ENCODE assay signal across 21 cellular contexts in genomic region chr9:127772603-127773002, GRCh38. TPM values are rescaled to one million over a fixed set of nuclear protein-coding genes. Genes with fewer than 3 reads are reported as not detected.
DNase-seq lines count a peak whose midpoint lies in the region; ATAC-seq, FAIRE-seq and TF ChIP-seq lines count a peak whose summit lies in the region.
"Had no signal": no experiment of that assay in that cellular context is flagged by ENCODE, and none has a peak within 500 bp of the region (broad histone marks: within the 10 kb centered on the region; RNA-seq: fewer than 3 reads in every experiment).

No MANE protein-coding gene starts in this region.

- H3K9me3 Mint-ChIP-seq in activated T-helper 1 cell treated with anti-CD3 and anti-CD28 coated beads, Interleukin-12 subunit alpha, Interleukin-12 subunit beta, Interleukin-2, Interleukin-4 antibody, amounts not matched to agents 30 ng/mL and 10 ng/mL and 1 ng/mL, durations not matched to agents 14 hours and 24 hours and 36 hours, result no peaks in the 10 kb centered on the region

- H3K36me3 ChIP-seq in HepG2 (replicated peaks in 1 of 2; ENCODE audit: control insufficient read depth in 1 of 2, insufficient read depth in 2 of 2, low read length in 2 of 2) (no peaks in the 10 kb centered on the region), right lobe of liver (no peaks in the 10 kb centered on the region), HEK293 (ENCODE audit: control insufficient read depth in 2 of 2, insufficient read depth in 1 of 2, low read length in 2 of 2) (no peaks in the 10 kb centered on the region), psoas muscle (ENCODE audit: insufficient read depth in 1 of 2, low read depth in 1 of 2) (no peaks in the 10 kb centered on the region), left ventricle myocardium inferior (no peaks in the 10 kb centered on the region)

- no peak overlapping the region for H2AFZ ChIP-seq in HepG2 (ENCODE audit: low read length)
- H2AFZ ChIP-seq: GM23248 had no signal

- no peak for TF ChIP-seq RAD21 in HepG2 (CRISPR knock-in tag; IDR thresholded peaks at IDR 0.05)

- no TSS peak for BruUV-seq in HepG2 (replicated peaks; lab: Mats Ljungman, UMichigan)

- TF ChIP-seq CTCF in HepG2 (CRISPR knock-in tag; IDR thresholded peaks at IDR 0.05), result no peak
- TF ChIP-seq CTCF in right lobe of liver (IDR thresholded peaks at IDR 0.05), result no peak
- no peak for TF ChIP-seq CTCF in HEK293 (tag by site-specific recombination; IDR thresholded peaks at IDR 0.05)
- no peak for TF ChIP-seq CTCF in psoas muscle (IDR thresholded peaks at IDR 0.05)
- no peak for TF ChIP-seq CTCF in left ventricle myocardium inferior (IDR thresholded peaks at IDR 0.05; ENCODE audit: borderline replicate concordance)

- H3K27ac ChIP-seq in HepG2 (ENCODE audit: extremely low read length, insufficient read depth, low read length) (no peak overlapping the region), right lobe of liver (no peak overlapping the region), HEK293 (ENCODE audit: extremely low read depth, low read depth, low read length) (no peak overlapping the region), psoas muscle (no peak overlapping the region), left ventricle myocardium inferior (replicated peaks) (no peak overlapping the region)
- H3K27ac ChIP-seq: GM23248, HL-60 had no signal

- H3K27me3 ChIP-seq in HepG2 (ENCODE audit: control insufficient read depth in 1 of 2, insufficient read depth in 2 of 2, low read length in 2 of 2) (peaks cover 2 to 41% of the 10 kb centered on the region in 2 experiments; a peak in 3 of 5 replicates), right lobe of liver (no peaks in the 10 kb centered on the region), psoas muscle (ENCODE audit: insufficient read depth in 3 of 3, low read length in 2 of 3) (no peaks in the 10 kb centered on the region), left ventricle myocardium inferior (ENCODE audit: low read depth) (no peaks in the 10 kb centered on the region)

- no peak for ATAC-seq in HepG2
- no peak for ATAC-seq in right lobe of liver
- ATAC-seq in psoas muscle, result no peak
- ATAC-seq: Panc1 had no signal

- in situ Hi-C loops in HepG2 (cut with HindIII; ENCODE audit: extremely low pct_ligation_motif_present, low pct_unique_long_range_greater_than_20kb), result no loop called here

- H3K4me3 ChIP-seq in HepG2 (replicated peaks in 1 of 3; ENCODE audit: insufficient read depth in 1 of 3, low read depth in 2 of 3, low read length in 3 of 3) (no peak overlapping the region), right lobe of liver (no peak overlapping the region), HEK293 (ENCODE audit: low read depth, low read length) (no peak overlapping the region), psoas muscle (no peak overlapping the region), left ventricle myocardium inferior (no peak overlapping the region)
- H3K4me3 ChIP-seq: GM23248 had no signal

- H3K4me1 Mint-ChIP-seq in activated T-helper 1 cell treated with anti-CD3 and anti-CD28 coated beads, Interleukin-12 subunit alpha, Interleukin-12 subunit beta, Interleukin-2, Interleukin-4 antibody, amounts not matched to agents 30 ng/mL and 10 ng/mL and 1 ng/mL, durations not matched to agents 14 hours and 24 hours and 36 hours (ENCODE audit: low read depth), result peaks cover 63% of the 10 kb centered on the region

- H3K9ac ChIP-seq in HepG2 (ENCODE audit: insufficient read depth, low read depth, low read length), result no peak overlapping the region
- H3K9ac ChIP-seq: GM23248 had no signal

- TF ChIP-seq POLR2A in HepG2 (IDR thresholded peaks at IDR 0.05; ENCODE audit: insufficient read depth in 1 of 2, low read depth in 2 of 2, low read length in 2 of 2), result no peak
- TF ChIP-seq POLR2A in right lobe of liver (IDR thresholded peaks at IDR 0.05), result no peak

- H3K27me3 Mint-ChIP-seq in activated T-helper 1 cell treated with anti-CD3 and anti-CD28 coated beads, Interleukin-12 subunit alpha, Interleukin-12 subunit beta, Interleukin-2, Interleukin-4 antibody, amounts not matched to agents 30 ng/mL and 10 ng/mL and 1 ng/mL, durations not matched to agents 14 hours and 24 hours and 36 hours (ENCODE audit: insufficient read depth), result no peaks in the 10 kb centered on the region

- WGBS in HepG2 (ENCODE audit: low lambda C conversion rate), result 63% methylated on average over 5 of the region's 5 CpGs
- WGBS in right lobe of liver (ENCODE audit: insufficient coverage, low coverage, low lambda C conversion rate, missing lambda C conversion rate), result 90% methylated on average over 4 of the region's 5 CpGs
- 93 to 95% (median 94%) methylated on average over 5 of the region's 5 CpGs for WGBS in psoas muscle, 3 donors

- H3K36me3 Mint-ChIP-seq in activated T-helper 1 cell treated with anti-CD3 and anti-CD28 coated beads, Interleukin-12 subunit alpha, Interleukin-12 subunit beta, Interleukin-2, Interleukin-4 antibody, amounts not matched to agents 30 ng/mL and 10 ng/mL and 1 ng/mL, durations not matched to agents 14 hours and 24 hours and 36 hours (ENCODE audit: low read depth), result peaks cover 28% of the 10 kb centered on the region

- CTCF ChIA-PET in HepG2 (lab: Yijun Ruan, JAX; ENCODE audit: low intra/inter-chr PET ratio, low total read pairs) (no interaction called here), HEK293 (lab: Yijun Ruan, JAX) (interaction anchor here (0.8 to 1.5 kb wide), 4 partner anchors 12 to 247 kb away, joined by 3 to 11 read pairs (median 4); partner anchors contain the start of genes CDK9 and TOR2A)

- H3K4me2 ChIP-seq in HepG2 (ENCODE audit: low read depth, low read length), result no peak overlapping the region

- intact Hi-C loops in HepG2 (cut with micrococcal nuclease; ENCODE audit: unreplicated experiment), result no loop called here
- intact Hi-C loops in right lobe of liver (cut with DNase I), result no loop called here
- intact Hi-C loops in activated T-helper 1 cell treated with anti-CD3 and anti-CD28 coated beads, Interleukin-12 subunit alpha, Interleukin-12 subunit beta, Interleukin-2, Interleukin-4 antibody, amounts not matched to agents 30 ng/mL and 10 ng/mL and 1 ng/mL, durations not matched to agents 14 hours and 24 hours and 36 hours (cut with micrococcal nuclease), result loop anchor here (5.0 to 10.0 kb wide), 4 partner anchors 200 to 548 kb away; partner anchors contain the start of gene ZNF79
- intact Hi-C loops in psoas muscle (cut with DNase I), result no loop called here
- intact Hi-C loops in left ventricle myocardium inferior (cut with micrococcal nuclease), result no loop called here

- peaks cover 9% of the 10 kb centered on the region for H3K4me1 ChIP-seq in HepG2 (ENCODE audit: insufficient read depth, low read length)
- H3K4me1 ChIP-seq in right lobe of liver, result peaks cover 0 to 6% (median 3%) of the 10 kb centered on the region in 4 donors
- H3K4me1 ChIP-seq in HEK293 (ENCODE audit: control insufficient read depth, insufficient read depth, low read length), result no peaks in the 10 kb centered on the region
- H3K4me1 ChIP-seq in psoas muscle, result peaks cover 6% of the 10 kb centered on the region
- H3K4me1 ChIP-seq in left ventricle myocardium inferior, result peaks cover 45% of the 10 kb centered on the region

- H4K20me1 ChIP-seq in HepG2 (ENCODE audit: insufficient read depth, low read length), result no peaks in the 10 kb centered on the region

- H3K27ac Mint-ChIP-seq in activated T-helper 1 cell treated with anti-CD3 and anti-CD28 coated beads, Interleukin-12 subunit alpha, Interleukin-12 subunit beta, Interleukin-2, Interleukin-4 antibody, amounts not matched to agents 30 ng/mL and 10 ng/mL and 1 ng/mL, durations not matched to agents 14 hours and 24 hours and 36 hours, result peak overlapping the region; percentile 48

- no peaks in the 10 kb centered on the region for H3K9me3 ChIP-seq in HepG2 (ENCODE audit: low read length)
- no peaks in the 10 kb centered on the region for H3K9me3 ChIP-seq in right lobe of liver
- H3K9me3 ChIP-seq in HEK293 (ENCODE audit: control insufficient read depth, insufficient read depth, low read depth, low read length), result no peaks in the 10 kb centered on the region
- no peaks in the 10 kb centered on the region for H3K9me3 ChIP-seq in psoas muscle
- no peaks in the 10 kb centered on the region for H3K9me3 ChIP-seq in left ventricle myocardium inferior (replicated peaks)

- POLR2A ChIA-PET in HepG2 (lab: Yijun Ruan, JAX) (no interaction called here), HEK293 (lab: Yijun Ruan, JAX) (no interaction called here)

- H3K4me3 Mint-ChIP-seq in activated T-helper 1 cell treated with anti-CD3 and anti-CD28 coated beads, Interleukin-12 subunit alpha, Interleukin-12 subunit beta, Interleukin-2, Interleukin-4 antibody, amounts not matched to agents 30 ng/mL and 10 ng/mL and 1 ng/mL, durations not matched to agents 14 hours and 24 hours and 36 hours, result no peak overlapping the region

- H3K79me2 ChIP-seq in HepG2 (ENCODE audit: insufficient read depth, low read length), result no peaks in the 10 kb centered on the region

- DNase-seq in HepG2 (ENCODE audit: low spot score) (no peak), right lobe of liver (no peak), psoas muscle (no peak), left ventricle myocardium inferior (no peak), NCI-H446 treated with DMSO at 0.1 percent for 48 hours (lab: John Stamatoyannopoulos, UW) (no peak)
- DNase-seq in activated T-helper 1 cell treated with anti-CD3 and anti-CD28 coated beads, Interleukin-12 subunit alpha, Interleukin-12 subunit beta, Interleukin-2, Interleukin-4 antibody, amounts not matched to agents 30 ng/mL and 10 ng/mL and 1 ng/mL, durations not matched to agents 14 hours and 24 hours and 36 hours (ENCODE audit: low spot score), result no peak
- DNase-seq: DMS 273 treated with DMSO at 0.1 percent for 48 hours, GDM1, GM23248, HCEC 1CT, NCI-H1436, NCI-H2029 treated with DMSO at 0.1 percent for 48 hours, NCI-H2171 treated with DMSO at 0.1 percent for 48 hours, NCI-H510A, NCI-H82 had no signal

- FAIRE-seq in HepG2 (lab: Jason Lieb, UNC), result no peak
- FAIRE-seq: GM12891, GM18507, HTR-8/SVneo had no signal

- no peak for TF ChIP-seq EP300 in HepG2 (IDR thresholded peaks at IDR 0.05; ENCODE audit: low read depth in 2 of 2, low read length in 2 of 2)
- TF ChIP-seq EP300 in HepG2 (CRISPR knock-in tag; IDR thresholded peaks at IDR 0.05; ENCODE audit: borderline replicate concordance), result no peak

RNA-seq across cellular contexts. Expression of gene SH2D3C, which starts 5.9 kb away (rescaled TPM):
- total RNA-seq in HepG2 (2016; rRNA removed; fragmentation: Illumina TruSeq; extraction: Trizol), result not detected in 2 replicates
- not detected in 2 replicates for total RNA-seq in HepG2 (2016; cell fraction: cytosol; rRNA removed; fragmentation: Illumina TruSeq; extraction: Trizol; ENCODE audit: low read depth)
- total RNA-seq in HepG2 (2016; cell fraction: insoluble cytoplasmic fraction; rRNA removed; fragmentation: Illumina TruSeq; extraction: Trizol), result not detected in 2 replicates
- total RNA-seq in HepG2 (2016; cell fraction: membrane; rRNA removed; fragmentation: Illumina TruSeq; extraction: Trizol), result not detected in 2 replicates
- total RNA-seq in HepG2 (2016; cell fraction: nucleus; rRNA removed; fragmentation: Illumina TruSeq; extraction: Trizol), result not detected in 2 replicates
- polyA plus RNA-seq in HepG2 (2011; rRNA removed), result not detected in 2 replicates
- polyA plus RNA-seq in HepG2 (2011; cell fraction: cytosol; rRNA removed), result 0.03 TPM in 1 of 2 replicates, not detected in the other
- not detected in 2 replicates for polyA plus RNA-seq in HepG2 (2011; cell fraction: nucleus; rRNA removed)
- polyA plus RNA-seq in HepG2 (2012), result 0.19 TPM in 1 of 2 replicates, not detected in the other
- not detected in 2 replicates for polyA plus RNA-seq in HepG2 (2016; cell fraction: cytosol; fragmentation: Illumina TruSeq; extraction: Trizol; ENCODE audit: low read depth)
- polyA plus RNA-seq in HepG2 (2016; cell fraction: insoluble cytoplasmic fraction; fragmentation: Illumina TruSeq; extraction: Trizol; ENCODE audit: low read depth), result not detected in 2 replicates
- not detected in 2 replicates for polyA plus RNA-seq in HepG2 (2016; cell fraction: membrane; fragmentation: Illumina TruSeq; extraction: Trizol; ENCODE audit: low read depth)
- polyA plus RNA-seq in HepG2 (2016; cell fraction: nucleus; fragmentation: Illumina TruSeq; extraction: Trizol; ENCODE audit: insufficient read depth, low read depth), result not detected in 2 replicates
- 0.20 and 0.84 TPM in 2 replicates for polyA minus RNA-seq in HepG2 (2011; rRNA and poly(A)+ RNA removed; ENCODE audit: low replicate concordance)
- polyA minus RNA-seq in HepG2 (2011; cell fraction: cytosol; rRNA and poly(A)+ RNA removed), result not detected in 2 replicates
- polyA minus RNA-seq in HepG2 (2011; cell fraction: nucleus; rRNA and poly(A)+ RNA removed), result not detected in 2 replicates
- total RNA-seq in right lobe of liver, result 1 to 10 TPM; 1.7 to 5.6 (median 2.7) TPM
- total RNA-seq in activated T-helper 1 cell treated with anti-CD3 and anti-CD28 coated beads, Interleukin-12 subunit alpha, Interleukin-12 subunit beta, Interleukin-2, Interleukin-4 antibody, amounts not matched to agents 30 ng/mL and 10 ng/mL and 1 ng/mL, durations not matched to agents 14 hours and 24 hours and 36 hours, result 30.0 and 30.4 TPM in 2 replicates
- total RNA-seq in psoas muscle, result 10 to 100 TPM in 2 of 4 donors, 1 to 10 TPM in 2; 8.3 to 12.0 (median 10.3) TPM
- 10 to 100 TPM in 1 of 3 donors, 1 to 10 TPM in 2; 5.3 to 10.0 (median 8.4) TPM for polyA plus RNA-seq in psoas muscle
- total RNA-seq in left ventricle myocardium inferior, result 18.2 TPM
- total RNA-seq: GM23248 had no signal
- polyA plus RNA-seq: GM23248 had no signal

RNA-seq across cellular contexts. Expression of gene CDK9, which starts 13.2 kb away (rescaled TPM):
- 16.8 TPM in 2 replicates for total RNA-seq in HepG2 (2016; rRNA removed; fragmentation: Illumina TruSeq; extraction: Trizol)
- 5.3 and 6.3 TPM in 2 replicates for total RNA-seq in HepG2 (2016; cell fraction: cytosol; rRNA removed; fragmentation: Illumina TruSeq; extraction: Trizol; ENCODE audit: low read depth)
- 14.3 and 15.5 TPM in 2 replicates for total RNA-seq in HepG2 (2016; cell fraction: insoluble cytoplasmic fraction; rRNA removed; fragmentation: Illumina TruSeq; extraction: Trizol)
- total RNA-seq in HepG2 (2016; cell fraction: membrane; rRNA removed; fragmentation: Illumina TruSeq; extraction: Trizol), result 13.1 and 13.7 TPM in 2 replicates
- 13.7 and 14.2 TPM in 2 replicates for total RNA-seq in HepG2 (2016; cell fraction: nucleus; rRNA removed; fragmentation: Illumina TruSeq; extraction: Trizol)
- polyA plus RNA-seq in HepG2 (2011; rRNA removed), result 21.5 and 26.1 TPM in 2 replicates
- polyA plus RNA-seq in HepG2 (2011; cell fraction: cytosol; rRNA removed), result 16.1 and 24.8 TPM in 2 replicates
- 85.3 and 97.2 TPM in 2 replicates for polyA plus RNA-seq in HepG2 (2011; cell fraction: nucleus; rRNA removed)
- polyA plus RNA-seq in HepG2 (2012), result 18.5 and 23.5 TPM in 2 replicates
- 7.2 and 7.8 TPM in 2 replicates for polyA plus RNA-seq in HepG2 (2016; cell fraction: cytosol; fragmentation: Illumina TruSeq; extraction: Trizol; ENCODE audit: low read depth)
- 21.4 and 33.5 TPM in 2 replicates for polyA plus RNA-seq in HepG2 (2016; cell fraction: insoluble cytoplasmic fraction; fragmentation: Illumina TruSeq; extraction: Trizol; ENCODE audit: low read depth)
- polyA plus RNA-seq in HepG2 (2016; cell fraction: membrane; fragmentation: Illumina TruSeq; extraction: Trizol; ENCODE audit: low read depth), result 10.9 and 12.8 TPM in 2 replicates
- 35.3 and 35.6 TPM in 2 replicates for polyA plus RNA-seq in HepG2 (2016; cell fraction: nucleus; fragmentation: Illumina TruSeq; extraction: Trizol; ENCODE audit: insufficient read depth, low read depth)
- polyA minus RNA-seq in HepG2 (2011; rRNA and poly(A)+ RNA removed; ENCODE audit: low replicate concordance), result 47.9 and 105 TPM in 2 replicates
- 13.9 and 18.8 TPM in 2 replicates for polyA minus RNA-seq in HepG2 (2011; cell fraction: cytosol; rRNA and poly(A)+ RNA removed)
- 27.6 and 29.4 TPM in 2 replicates for polyA minus RNA-seq in HepG2 (2011; cell fraction: nucleus; rRNA and poly(A)+ RNA removed)
- total RNA-seq in right lobe of liver, result 100 to 1,000 TPM in 1 of 6 experiments, 10 to 100 TPM in 5; 49.4 to 107 (median 54.5) TPM
- total RNA-seq in activated T-helper 1 cell treated with anti-CD3 and anti-CD28 coated beads, Interleukin-12 subunit alpha, Interleukin-12 subunit beta, Interleukin-2, Interleukin-4 antibody, amounts not matched to agents 30 ng/mL and 10 ng/mL and 1 ng/mL, durations not matched to agents 14 hours and 24 hours and 36 hours, result 97.3 and 105 TPM in 2 replicates
- 10 to 100 TPM; 26.5 to 46.1 (median 42.9) TPM for total RNA-seq in psoas muscle
- 10 to 100 TPM; 29.7 to 39.3 (median 31.5) TPM for polyA plus RNA-seq in psoas muscle
- total RNA-seq in left ventricle myocardium inferior, result 46.4 TPM

RNA-seq across cellular contexts. Expression of gene FPGS, which starts 30.1 kb away (rescaled TPM):
- total RNA-seq in HepG2 (2016; rRNA removed; fragmentation: Illumina TruSeq; extraction: Trizol) (20.3 and 35.6 TPM in 2 replicates), right lobe of liver (10 to 100 TPM; 44.3 to 68.5 (median 56.9) TPM), psoas muscle (10 to 100 TPM; 39.7 to 61.9 (median 45.8) TPM), left ventricle myocardium inferior (38.0 TPM)
- total RNA-seq in HepG2 (2016; cell fraction: cytosol; rRNA removed; fragmentation: Illumina TruSeq; extraction: Trizol; ENCODE audit: low read depth), result 7.4 and 10.3 TPM in 2 replicates
- total RNA-seq in HepG2 (2016; cell fraction: insoluble cytoplasmic fraction; rRNA removed; fragmentation: Illumina TruSeq; extraction: Trizol), result 18.5 and 37.2 TPM in 2 replicates
- 18.1 and 18.9 TPM in 2 replicates for total RNA-seq in HepG2 (2016; cell fraction: membrane; rRNA removed; fragmentation: Illumina TruSeq; extraction: Trizol)
- total RNA-seq in HepG2 (2016; cell fraction: nucleus; rRNA removed; fragmentation: Illumina TruSeq; extraction: Trizol), result 26.8 and 31.7 TPM in 2 replicates
- polyA plus RNA-seq in HepG2 (2011; rRNA removed) (36.8 and 41.3 TPM in 2 replicates), psoas muscle (10 to 100 TPM; 21.9 to 32.3 (median 29.8) TPM)
- 20.2 and 34.2 TPM in 2 replicates for polyA plus RNA-seq in HepG2 (2011; cell fraction: cytosol; rRNA removed)
- 102 and 128 TPM in 2 replicates for polyA plus RNA-seq in HepG2 (2011; cell fraction: nucleus; rRNA removed)
- polyA plus RNA-seq in HepG2 (2012), result 16.9 and 23.2 TPM in 2 replicates
- polyA plus RNA-seq in HepG2 (2016; cell fraction: cytosol; fragmentation: Illumina TruSeq; extraction: Trizol; ENCODE audit: low read depth), result 8.3 and 9.4 TPM in 2 replicates
- 21.4 and 32.6 TPM in 2 replicates for polyA plus RNA-seq in HepG2 (2016; cell fraction: insoluble cytoplasmic fraction; fragmentation: Illumina TruSeq; extraction: Trizol; ENCODE audit: low read depth)
- polyA plus RNA-seq in HepG2 (2016; cell fraction: membrane; fragmentation: Illumina TruSeq; extraction: Trizol; ENCODE audit: low read depth), result 12.8 and 13.0 TPM in 2 replicates
- 68.3 and 83.1 TPM in 2 replicates for polyA plus RNA-seq in HepG2 (2016; cell fraction: nucleus; fragmentation: Illumina TruSeq; extraction: Trizol; ENCODE audit: insufficient read depth, low read depth)
- polyA minus RNA-seq in HepG2 (2011; rRNA and poly(A)+ RNA removed; ENCODE audit: low replicate concordance), result 71.8 and 195 TPM in 2 replicates
- 13.5 and 19.9 TPM in 2 replicates for polyA minus RNA-seq in HepG2 (2011; cell fraction: cytosol; rRNA and poly(A)+ RNA removed)
- polyA minus RNA-seq in HepG2 (2011; cell fraction: nucleus; rRNA and poly(A)+ RNA removed), result 25.4 and 26.6 TPM in 2 replicates
- 128 and 130 TPM in 2 replicates for total RNA-seq in activated T-helper 1 cell treated with anti-CD3 and anti-CD28 coated beads, Interleukin-12 subunit alpha, Interleukin-12 subunit beta, Interleukin-2, Interleukin-4 antibody, amounts not matched to agents 30 ng/mL and 10 ng/mL and 1 ng/mL, durations not matched to agents 14 hours and 24 hours and 36 hours

RNA-seq across cellular contexts. Expression of gene TOR2A, which starts 37.5 kb away (rescaled TPM):
- total RNA-seq in HepG2 (2016; rRNA removed; fragmentation: Illumina TruSeq; extraction: Trizol) (5.5 and 7.2 TPM in 2 replicates), right lobe of liver (10 to 100 TPM in 2 of 6 experiments, 1 to 10 TPM in 4; 6.1 to 15.3 (median 7.7) TPM), psoas muscle (1 to 10 TPM; 2.8 to 6.7 (median 4.0) TPM), left ventricle myocardium inferior (2.3 TPM)
- 5.2 and 7.3 TPM in 2 replicates for total RNA-seq in HepG2 (2016; cell fraction: cytosol; rRNA removed; fragmentation: Illumina TruSeq; extraction: Trizol; ENCODE audit: low read depth)
- 4.5 and 7.9 TPM in 2 replicates for total RNA-seq in HepG2 (2016; cell fraction: insoluble cytoplasmic fraction; rRNA removed; fragmentation: Illumina TruSeq; extraction: Trizol)
- total RNA-seq in HepG2 (2016; cell fraction: membrane; rRNA removed; fragmentation: Illumina TruSeq; extraction: Trizol), result 7.9 and 11.8 TPM in 2 replicates
- 6.0 and 8.4 TPM in 2 replicates for total RNA-seq in HepG2 (2016; cell fraction: nucleus; rRNA removed; fragmentation: Illumina TruSeq; extraction: Trizol)
- polyA plus RNA-seq in HepG2 (2011; rRNA removed) (3.5 and 4.9 TPM in 2 replicates), psoas muscle (1 to 10 TPM; 4.6 to 6.9 (median 5.0) TPM)
- polyA plus RNA-seq in HepG2 (2011; cell fraction: cytosol; rRNA removed), result 3.9 and 7.0 TPM in 2 replicates
- polyA plus RNA-seq in HepG2 (2011; cell fraction: nucleus; rRNA removed), result 10.9 and 13.2 TPM in 2 replicates
- polyA plus RNA-seq in HepG2 (2012), result 3.9 and 5.6 TPM in 2 replicates
- 7.5 and 14.0 TPM in 2 replicates for polyA plus RNA-seq in HepG2 (2016; cell fraction: cytosol; fragmentation: Illumina TruSeq; extraction: Trizol; ENCODE audit: low read depth)
- polyA plus RNA-seq in HepG2 (2016; cell fraction: insoluble cytoplasmic fraction; fragmentation: Illumina TruSeq; extraction: Trizol; ENCODE audit: low read depth), result 8.1 and 8.2 TPM in 2 replicates
- polyA plus RNA-seq in HepG2 (2016; cell fraction: membrane; fragmentation: Illumina TruSeq; extraction: Trizol; ENCODE audit: low read depth), result 13.5 and 15.3 TPM in 2 replicates
- 15.9 and 17.9 TPM in 2 replicates for polyA plus RNA-seq in HepG2 (2016; cell fraction: nucleus; fragmentation: Illumina TruSeq; extraction: Trizol; ENCODE audit: insufficient read depth, low read depth)
- polyA minus RNA-seq in HepG2 (2011; rRNA and poly(A)+ RNA removed; ENCODE audit: low replicate concordance), result 5.5 and 15.6 TPM in 2 replicates
- 3.2 and 3.6 TPM in 2 replicates for polyA minus RNA-seq in HepG2 (2011; cell fraction: cytosol; rRNA and poly(A)+ RNA removed)
- polyA minus RNA-seq in HepG2 (2011; cell fraction: nucleus; rRNA and poly(A)+ RNA removed), result 2.4 and 3.0 TPM in 2 replicates
- 16.6 and 18.9 TPM in 2 replicates for total RNA-seq in activated T-helper 1 cell treated with anti-CD3 and anti-CD28 coated beads, Interleukin-12 subunit alpha, Interleukin-12 subunit beta, Interleukin-2, Interleukin-4 antibody, amounts not matched to agents 30 ng/mL and 10 ng/mL and 1 ng/mL, durations not matched to agents 14 hours and 24 hours and 36 hours

RNA-seq across cellular contexts. Expression of gene TTC16, which starts 56.7 kb away (rescaled TPM):
- total RNA-seq in HepG2 (2016; rRNA removed; fragmentation: Illumina TruSeq; extraction: Trizol) (not detected in 2 replicates), right lobe of liver (under 1 TPM in 2 of 6 experiments, not detected in 4; 0.05 to 0.12 TPM), psoas muscle (under 1 TPM in 1 of 4 donors, not detected in 3; 0.10 TPM), left ventricle myocardium inferior (0.25 TPM)
- not detected in 2 replicates for total RNA-seq in HepG2 (2016; cell fraction: cytosol; rRNA removed; fragmentation: Illumina TruSeq; extraction: Trizol; ENCODE audit: low read depth)
- total RNA-seq in HepG2 (2016; cell fraction: insoluble cytoplasmic fraction; rRNA removed; fragmentation: Illumina TruSeq; extraction: Trizol), result not detected in 2 replicates
- not detected in 2 replicates for total RNA-seq in HepG2 (2016; cell fraction: membrane; rRNA removed; fragmentation: Illumina TruSeq; extraction: Trizol)
- total RNA-seq in HepG2 (2016; cell fraction: nucleus; rRNA removed; fragmentation: Illumina TruSeq; extraction: Trizol), result not detected in 2 replicates
- polyA plus RNA-seq in HepG2 (2011; rRNA removed) (not detected in 2 replicates), psoas muscle (under 1 TPM in 2 of 3 donors, not detected in 1; 0.01 to 0.03 TPM)
- polyA plus RNA-seq in HepG2 (2011; cell fraction: cytosol; rRNA removed), result 0.03 TPM in 1 of 2 replicates, not detected in the other
- 0.08 TPM in 1 of 2 replicates, not detected in the other for polyA plus RNA-seq in HepG2 (2011; cell fraction: nucleus; rRNA removed)
- not detected in 2 replicates for polyA plus RNA-seq in HepG2 (2012)
- polyA plus RNA-seq in HepG2 (2016; cell fraction: cytosol; fragmentation: Illumina TruSeq; extraction: Trizol; ENCODE audit: low read depth), result not detected in 2 replicates
- not detected in 2 replicates for polyA plus RNA-seq in HepG2 (2016; cell fraction: insoluble cytoplasmic fraction; fragmentation: Illumina TruSeq; extraction: Trizol; ENCODE audit: low read depth)
- polyA plus RNA-seq in HepG2 (2016; cell fraction: membrane; fragmentation: Illumina TruSeq; extraction: Trizol; ENCODE audit: low read depth), result 0.09 TPM in 1 of 2 replicates, not detected in the other
- polyA plus RNA-seq in HepG2 (2016; cell fraction: nucleus; fragmentation: Illumina TruSeq; extraction: Trizol; ENCODE audit: insufficient read depth, low read depth), result not detected in 2 replicates
- 0.72 TPM in 1 of 2 replicates, not detected in the other for polyA minus RNA-seq in HepG2 (2011; rRNA and poly(A)+ RNA removed; ENCODE audit: low replicate concordance)
- polyA minus RNA-seq in HepG2 (2011; cell fraction: cytosol; rRNA and poly(A)+ RNA removed), result not detected in 2 replicates
- polyA minus RNA-seq in HepG2 (2011; cell fraction: nucleus; rRNA and poly(A)+ RNA removed), result not detected in 2 replicates
- 0.10 TPM in 1 of 2 replicates, not detected in the other for total RNA-seq in activated T-helper 1 cell treated with anti-CD3 and anti-CD28 coated beads, Interleukin-12 subunit alpha, Interleukin-12 subunit beta, Interleukin-2, Interleukin-4 antibody, amounts not matched to agents 30 ng/mL and 10 ng/mL and 1 ng/mL, durations not matched to agents 14 hours and 24 hours and 36 hours
- total RNA-seq: GM23248 had no signal

Comparison
In these comparisons a context has a peak if more than half of its experiments do, and no peak if none do; other contexts are left out.
1. Of the 63 proteins assayed by ChIP-seq in both HepG2 and HEK293: peak only in HepG2: ZNF629; only in HEK293: ZNF121; in both: none; in neither: 61.